Comparison of ENCODE assay signal across 19 cellular contexts in the genomic region with DNA sequence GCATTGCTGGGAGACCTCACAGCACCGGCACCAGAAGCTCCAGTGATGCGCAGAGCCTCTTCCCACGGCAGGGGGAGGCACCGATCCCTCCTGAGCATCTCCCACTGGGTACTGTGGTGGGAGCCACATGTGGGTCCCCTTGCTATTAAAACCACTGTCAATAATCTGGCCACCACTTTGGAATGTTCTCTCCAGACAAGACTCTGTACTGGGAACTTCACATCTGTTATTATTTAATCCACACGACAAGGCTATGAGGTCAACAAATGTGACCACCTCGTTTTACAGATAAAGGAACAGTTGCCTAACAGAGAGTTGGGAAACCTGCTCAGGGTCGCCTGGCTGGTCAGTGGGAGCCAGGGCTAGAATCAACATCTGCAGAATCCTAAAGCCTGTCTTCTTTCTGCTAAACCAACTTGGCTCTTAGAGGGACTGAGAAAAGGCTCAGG.
DNase-seq lines count a peak whose midpoint lies in the region; ATAC-seq, FAIRE-seq and TF ChIP-seq lines count a peak whose summit lies in the region.
"Had no signal": no experiment of that assay in that cellular context is flagged by ENCODE, and none has a peak within 500 bp of the region (broad histone marks: within the 10 kb centered on the region; RNA-seq: fewer than 3 reads in every experiment).

No MANE protein-coding gene starts in this region.

- H3K9me3 Mint-ChIP-seq in activated CD4-positive, alpha-beta memory T cell treated with anti-CD3 and anti-CD28 coated beads for 36 hours, result no peaks in the 10 kb centered on the region
- H3K9me3 Mint-ChIP-seq: CD8-positive, alpha-beta memory T cell; neural progenitor cell; stimulated activated memory B cell treated with anti-CD40 and anti-IgM and Interleukin-4, amounts not matched to agents 10 μg/mL and 1 μg/mL and 100 μg/mL, for 72 hours had no signal

- H3K4me3 Mint-ChIP-seq in activated CD4-positive, alpha-beta memory T cell treated with anti-CD3 and anti-CD28 coated beads for 36 hours, result no peak overlapping the region
- H3K4me3 Mint-ChIP-seq: CD8-positive, alpha-beta memory T cell; neural progenitor cell; stimulated activated memory B cell treated with anti-CD40 and anti-IgM and Interleukin-4, amounts not matched to agents 10 μg/mL and 1 μg/mL and 100 μg/mL, for 72 hours had no signal

- TF ChIP-seq CTCF in fibroblast of lung (conservative IDR thresholded peaks at IDR 0.05 in 1 of 2, IDR thresholded peaks at IDR 0.05 in 1 of 2; ENCODE audit: low read depth in 1 of 2, low read length in 2 of 2), result no peak
- TF ChIP-seq CTCF in pancreas (IDR thresholded peaks at IDR 0.05), result no peak

- POLR2A ChIA-PET in HEK293T (lab: Yijun Ruan, JAX), result no interaction called here
- POLR2A ChIA-PET in activated CD4-positive, alpha-beta memory T cell treated with anti-CD3 and anti-CD28 coated beads for 36 hours (lab: Charles Lee), result no interaction called here

- CTCF ChIA-PET in HEK293T (lab: Yijun Ruan, JAX), result no interaction called here
- CTCF ChIA-PET in activated CD4-positive, alpha-beta memory T cell treated with anti-CD3 and anti-CD28 coated beads for 36 hours (lab: Charles Lee), result no interaction called here

- H3K36me3 Mint-ChIP-seq in activated CD4-positive, alpha-beta memory T cell treated with anti-CD3 and anti-CD28 coated beads for 36 hours, result no peaks in the 10 kb centered on the region
- H3K36me3 Mint-ChIP-seq: CD8-positive, alpha-beta memory T cell; neural progenitor cell; stimulated activated memory B cell treated with anti-CD40 and anti-IgM and Interleukin-4, amounts not matched to agents 10 μg/mL and 1 μg/mL and 100 μg/mL, for 72 hours had no signal

- peak; percentile 43 to 60 (median 47) for ATAC-seq in pancreas
- no peak for ATAC-seq in GM19324 (IDR thresholded peaks at IDR 0.05; ENCODE audit: low FRiP score, unreplicated experiment)
- ATAC-seq: stimulated activated memory B cell treated with anti-CD40 and anti-IgM and Interleukin-4, amounts not matched to agents 10 μg/mL and 1 μg/mL and 100 μg/mL, for 72 hours had no signal

- H3K4me1 ChIP-seq in fibroblast of lung (ENCODE audit: control insufficient read depth, extremely low read depth, insufficient read depth, low read length) (no peaks in the 10 kb centered on the region), pancreas (peaks cover 58 to 67% (median 65%) of the 10 kb centered on the region in 3 donors)
- H3K4me1 ChIP-seq: breast epithelium, neural progenitor cell, vagina had no signal

- H3K36me3 ChIP-seq in fibroblast of lung (ENCODE audit: control insufficient read depth, insufficient read depth, low read length), result no peaks in the 10 kb centered on the region
- no peaks in the 10 kb centered on the region for H3K36me3 ChIP-seq in pancreas
- H3K36me3 ChIP-seq: breast epithelium, neural progenitor cell, vagina had no signal

- H3K4me3 ChIP-seq in fibroblast of lung (replicated peaks in 1 of 4; ENCODE audit: control extremely low read depth in 1 of 4, insufficient read depth in 1 of 4, low read depth in 3 of 4, low read length in 4 of 4), result no peak overlapping the region
- no peak overlapping the region for H3K4me3 ChIP-seq in pancreas
- H3K4me3 ChIP-seq: breast epithelium, neural progenitor cell, vagina had no signal

- no peaks in the 10 kb centered on the region for H4K20me1 ChIP-seq in fibroblast of lung (ENCODE audit: control insufficient read depth, extremely low read depth, insufficient read depth, low read length)

- H3K4me1 Mint-ChIP-seq in activated CD4-positive, alpha-beta memory T cell treated with anti-CD3 and anti-CD28 coated beads for 36 hours (ENCODE audit: low read depth), result peaks cover 2% of the 10 kb centered on the region

- H3K27me3 ChIP-seq in fibroblast of lung (ENCODE audit: control insufficient read depth, insufficient read depth, low read length) (no peaks in the 10 kb centered on the region), pancreas (no peaks in the 10 kb centered on the region)
- H3K27me3 ChIP-seq: breast epithelium, neural progenitor cell, vagina had no signal

- H3K9me3 ChIP-seq in fibroblast of lung (ENCODE audit: control insufficient read depth, insufficient read depth, low read depth, low read length), result no peaks in the 10 kb centered on the region
- H3K9me3 ChIP-seq in pancreas, result no peaks in the 10 kb centered on the region
- H3K9me3 ChIP-seq: breast epithelium, vagina had no signal

- WGBS in pancreas, 2 donors, result 24 to 30% methylated on average over 7 of the region's 7 CpGs

- H3K27me3 Mint-ChIP-seq in activated CD4-positive, alpha-beta memory T cell treated with anti-CD3 and anti-CD28 coated beads for 36 hours, result peaks cover 20% of the 10 kb centered on the region

- H3K27ac ChIP-seq in fibroblast of lung (ENCODE audit: insufficient read depth, low read length) (no peak overlapping the region), pancreas (peak overlapping the region; percentile 82 to 93 (median 86))
- H3K27ac ChIP-seq: breast epithelium, HL-60, neural progenitor cell, vagina had no signal

- H3K27ac Mint-ChIP-seq in activated CD4-positive, alpha-beta memory T cell treated with anti-CD3 and anti-CD28 coated beads for 36 hours, result no peak overlapping the region
- H3K27ac Mint-ChIP-seq: CD8-positive, alpha-beta memory T cell; neural progenitor cell; stimulated activated memory B cell treated with anti-CD40 and anti-IgM and Interleukin-4, amounts not matched to agents 10 μg/mL and 1 μg/mL and 100 μg/mL, for 72 hours had no signal

- no peak overlapping the region for H3K9ac ChIP-seq in fibroblast of lung (ENCODE audit: insufficient read depth, low read length)
- H3K9ac ChIP-seq: neural progenitor cell had no signal

- no peak overlapping the region for H3K4me2 ChIP-seq in fibroblast of lung (ENCODE audit: extremely low read depth, insufficient read depth, low read length)
- H3K4me2 ChIP-seq: neural progenitor cell had no signal

- DNase-seq in EL (peak; percentile 56), RPMI7951 (ENCODE audit: low read depth) (peak; percentile 30), fibroblast of lung (ENCODE audit: low read depth in 2 of 2) (peak; percentile 20 to 25), pancreas (peak in 5 of 6 donors; percentile 75 to 86 (median 77)), HEK293T (ENCODE audit: extremely low spot score) (no peak)
- DNase-seq in activated CD4-positive, alpha-beta memory T cell treated with anti-CD3 and anti-CD28 coated beads for 36 hours, result no peak
- DNase-seq in activated naive CD4-positive, alpha-beta T cell treated with Interleukin-2 at 50 U/mL for 16 hours, result no peak
- DNase-seq: activated CD8-positive, alpha-beta memory T cell treated with anti-CD3 and anti-CD28 coated beads for 24 hours; activated effector memory CD4-positive, alpha-beta T cell treated with Interleukin-2 at 50 U/mL for 16 hours; CD8-positive, alpha-beta memory T cell; hippocampal formation; stimulated activated CD4-positive, alpha-beta T cell treated with anti-CD3 and anti-CD28 coated beads, Interleukin-4, amount 100 ng/mL, for 4 hours had no signal

- H3K79me2 ChIP-seq in fibroblast of lung (ENCODE audit: control insufficient read depth, insufficient read depth, low read length), result no peaks in the 10 kb centered on the region

- no peak for FAIRE-seq in pancreas (lab: Jason Lieb, UNC)
- FAIRE-seq: H54 had no signal

- intact Hi-C loops in pancreas (cut with DNase I), result loop anchor here in 1 of 3 donors (5.0 kb wide), 1 partner anchor 69 kb away; no protein-coding TSS in a partner anchor
- intact Hi-C loops in activated CD4-positive, alpha-beta memory T cell treated with anti-CD3 and anti-CD28 coated beads for 36 hours (cut with micrococcal nuclease), result no loop called here

- H2AFZ ChIP-seq in fibroblast of lung (ENCODE audit: low read length), result no peak overlapping the region
- H2AFZ ChIP-seq: neural progenitor cell had no signal

TF ChIP-seq in HEK293T, 16 proteins besides CTCF, POLR2A, EP300 and RAD21:
- no peak for TF ChIP-seq ARNT (IDR thresholded peaks at IDR 0.05)
- TF ChIP-seq NFRKB (IDR thresholded peaks at IDR 0.05), result no peak
- no peak for TF ChIP-seq ELF4 (IDR thresholded peaks at IDR 0.05)
- TF ChIP-seq SP1 (IDR thresholded peaks at IDR 0.05), result no peak
- no peak for TF ChIP-seq FOXM1 (IDR thresholded peaks at IDR 0.05; ENCODE audit: borderline replicate concordance)
- TF ChIP-seq, protein P1, sequence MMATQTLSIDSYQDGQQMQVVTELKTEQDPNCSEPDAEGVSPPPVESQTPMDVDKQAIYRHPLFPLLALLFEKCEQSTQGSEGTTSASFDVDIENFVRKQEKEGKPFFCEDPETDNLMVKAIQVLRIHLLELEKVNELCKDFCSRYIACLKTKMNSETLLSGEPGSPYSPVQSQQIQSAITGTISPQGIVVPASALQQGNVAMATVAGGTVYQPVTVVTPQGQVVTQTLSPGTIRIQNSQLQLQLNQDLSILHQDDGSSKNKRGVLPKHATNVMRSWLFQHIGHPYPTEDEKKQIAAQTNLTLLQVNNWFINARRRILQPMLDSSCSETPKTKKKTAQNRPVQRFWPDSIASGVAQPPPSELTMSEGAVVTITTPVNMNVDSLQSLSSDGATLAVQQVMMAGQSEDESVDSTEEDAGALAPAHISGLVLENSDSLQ (IDR thresholded peaks at IDR 0.05), result no peak
- TF ChIP-seq FOXK2 (IDR thresholded peaks at IDR 0.05), result no peak
- TF ChIP-seq L3MBTL2 (conservative IDR thresholded peaks at IDR 0.05), result no peak
- TF ChIP-seq ZNF384 (IDR thresholded peaks at IDR 0.05), result no peak
- no peak for TF ChIP-seq HDGF (IDR thresholded peaks at IDR 0.05; ENCODE audit: borderline replicate concordance)
- no peak for TF ChIP-seq CTBP1 (IDR thresholded peaks at IDR 0.05; ENCODE audit: borderline replicate concordance)
TF ChIP-seq in HEK293T: peak in this region for 0.

Comparison
In these comparisons a context has a peak if more than half of its experiments do, and no peak if none do; other contexts are left out.
1. DNase-seq: peak in EL (single experiment), RPMI7951 (single experiment), fibroblast of lung (2 of 2) and pancreas (5 of 6); none in HEK293T (single experiment), activated CD4-positive, alpha-beta memory T cell treated with anti-CD3 and anti-CD28 coated beads for 36 hours (single experiment) and activated naive CD4-positive, alpha-beta T cell treated with Interleukin-2 at 50 U/mL for 16 hours (single experiment).